Comparison of ENCODE assay signal across 1 cellular context in genomic region chr9:98830554-98830953, GRCh38.
TF ChIP-seq lines count a peak whose summit lies in the region.

No MANE protein-coding gene starts in this region.

TF ChIP-seq in K562, 482 proteins besides CTCF, POLR2A, EP300 and RAD21:
- TF ChIP-seq ZNF57 (CRISPR knock-in tag; IDR thresholded peaks at IDR 0.05) (no peak), MTA3 (IDR thresholded peaks at IDR 0.05; ENCODE audit: borderline replicate concordance) (no peak), HOMEZ (CRISPR knock-in tag; IDR thresholded peaks at IDR 0.05) (no peak), DMBX1 (CRISPR knock-in tag; IDR thresholded peaks at IDR 0.05; ENCODE audit: borderline replicate concordance) (no peak), NFXL1 (CRISPR knock-in tag; IDR thresholded peaks at IDR 0.05) (no peak), RCOR1 (IDR thresholded peaks at IDR 0.05; ENCODE audit: borderline replicate concordance in 1 of 2, low read depth in 2 of 2, low read length in 2 of 2) (no peak), XRCC3 (IDR thresholded peaks at IDR 0.05) (no peak), ESRRA (IDR thresholded peaks at IDR 0.05; ENCODE audit: borderline replicate concordance, low read depth) (no peak), CLOCK (CRISPR knock-in tag; IDR thresholded peaks at IDR 0.05; ENCODE audit: borderline replicate concordance) (no peak)
